15 cellular contexts compared by ENCODE assay signal in genomic region chr6:14720411-14721102, GRCh38.
DNase-seq lines count a peak whose midpoint lies in the region; ATAC-seq and TF ChIP-seq lines count a peak whose summit lies in the region.
"Had no signal": no experiment of that assay in that cellular context is flagged by ENCODE, and none has a peak within 500 bp of the region (broad histone marks: within the 10 kb centered on the region; RNA-seq: fewer than 3 reads in every experiment).

No MANE protein-coding gene starts in this region.

- intact Hi-C loops in left ventricle myocardium inferior (cut with micrococcal nuclease) (no loop called here), cardiac septum (cut with DNase I) (no loop called here), upper lobe of right lung (cut with DNase I) (no loop called here)

- POLR2A ChIA-PET in activated CD4-positive, alpha-beta memory T cell treated with anti-CD3 and anti-CD28 coated beads, Interleukin-2, amount 10 ng/mL, durations not matched to agents 7 days and 5 days (lab: Charles Lee) = interaction anchor here (1.4 kb wide), 1 partner anchor 64 kb away, joined by 3 read pairs; no protein-coding TSS in a partner anchor
- POLR2A ChIA-PET in GM10248 (lab: Yijun Ruan, JAX) = no interaction called here

- H3K9me3 ChIP-seq in left ventricle myocardium inferior (replicated peaks) (no peaks in the 10 kb centered on the region), upper lobe of right lung (no peaks in the 10 kb centered on the region)
- H3K9me3 ChIP-seq: breast epithelium had no signal

- peaks cover 3% of the 10 kb centered on the region for H3K9me3 Mint-ChIP-seq in activated CD4-positive, alpha-beta memory T cell treated with anti-CD3 and anti-CD28 coated beads, Interleukin-2, amount 10 ng/mL, durations not matched to agents 7 days and 5 days
- no peaks in the 10 kb centered on the region for H3K9me3 Mint-ChIP-seq in mesothelial cell of epicardium

- H3K4me1 Mint-ChIP-seq in activated CD4-positive, alpha-beta memory T cell treated with anti-CD3 and anti-CD28 coated beads, Interleukin-2, amount 10 ng/mL, durations not matched to agents 7 days and 5 days = peaks cover 53% of the 10 kb centered on the region
- peaks cover 14% of the 10 kb centered on the region for H3K4me1 Mint-ChIP-seq in mesothelial cell of epicardium

- peak overlapping the region; percentile 35 for H3K27ac ChIP-seq in left ventricle myocardium inferior (replicated peaks)
- peak overlapping the region; percentile 47 for H3K27ac ChIP-seq in upper lobe of right lung
- H3K27ac ChIP-seq: breast epithelium had no signal

- H3K4me1 ChIP-seq in left ventricle myocardium inferior = peaks cover 41% of the 10 kb centered on the region
- H3K4me1 ChIP-seq in upper lobe of right lung = peaks cover 28% of the 10 kb centered on the region
- H3K4me1 ChIP-seq: breast epithelium had no signal

- H3K27me3 ChIP-seq in left ventricle myocardium inferior (ENCODE audit: low read depth) (no peaks in the 10 kb centered on the region), upper lobe of right lung (no peaks in the 10 kb centered on the region)
- H3K27me3 ChIP-seq: breast epithelium had no signal

- H3K36me3 ChIP-seq in left ventricle myocardium inferior (no peaks in the 10 kb centered on the region), upper lobe of right lung (no peaks in the 10 kb centered on the region)
- H3K36me3 ChIP-seq: breast epithelium had no signal

- CTCF ChIA-PET in activated CD4-positive, alpha-beta memory T cell treated with anti-CD3 and anti-CD28 coated beads, Interleukin-2, amount 10 ng/mL, durations not matched to agents 7 days and 5 days (lab: Charles Lee) = interaction anchor here (0.9 kb wide), 1 partner anchor 9 kb away, joined by 3 read pairs; no protein-coding TSS in a partner anchor
- CTCF ChIA-PET in GM10248 (lab: Yijun Ruan, JAX) = interaction anchor here (1.6 to 4.2 kb wide), 2 partner anchors 9 kb away, joined by 3 to 15 read pairs; no protein-coding TSS in a partner anchor

- TF ChIP-seq CTCF in left ventricle myocardium inferior (IDR thresholded peaks at IDR 0.05; ENCODE audit: borderline replicate concordance) (no peak), mesothelial cell of epicardium (IDR thresholded peaks at IDR 0.05; ENCODE audit: unreplicated experiment) (no peak), upper lobe of right lung (IDR thresholded peaks at IDR 0.05) (no peak), GM10248 (IDR thresholded peaks at IDR 0.05; ENCODE audit: control extremely low read depth, extremely low read depth, low read depth, missing control alignments) (no peak)

- DNase-seq in left ventricle myocardium inferior (no peak), cardiac septum (ENCODE audit: low spot score) (no peak), mesothelial cell of epicardium (ENCODE audit: low spot score in 2 of 2, unreplicated experiment in 2 of 2) (no peak), upper lobe of right lung (no peak), GM10248 (ENCODE audit: extremely low spot score) (no peak), middle frontal gyrus (ENCODE audit: extremely low spot score, low spot score) (no peak)
- no peak for DNase-seq in activated CD4-positive, alpha-beta memory T cell treated with anti-CD3 and anti-CD28 coated beads, Interleukin-2, amount 10 ng/mL, durations not matched to agents 7 days and 5 days
- no peak for DNase-seq in stimulated activated naive CD4-positive, alpha-beta T cell treated with Interleukin-2 at 50 U/mL for 16 hours (lab: John Stamatoyannopoulos, UW)
- DNase-seq: activated naive CD4-positive, alpha-beta T cell treated with anti-CD3 and anti-CD28 coated beads for 36 hours; DMS79; glutamatergic neuron; NCI-H446 treated with DMSO at 0.1 percent for 48 hours had no signal

- ATAC-seq in upper lobe of right lung = no peak
- ATAC-seq: Panc1 had no signal

- H3K4me3 ChIP-seq in left ventricle myocardium inferior (no peak overlapping the region), upper lobe of right lung (no peak overlapping the region)
- H3K4me3 ChIP-seq: breast epithelium had no signal

- H3K27ac Mint-ChIP-seq in activated CD4-positive, alpha-beta memory T cell treated with anti-CD3 and anti-CD28 coated beads, Interleukin-2, amount 10 ng/mL, durations not matched to agents 7 days and 5 days = peak overlapping the region; percentile 54
- peak overlapping the region; percentile 13 for H3K27ac Mint-ChIP-seq in mesothelial cell of epicardium
- H3K27ac Mint-ChIP-seq: activated naive CD4-positive, alpha-beta T cell treated with anti-CD3 and anti-CD28 coated beads for 36 hours; T-helper 1 cell treated with Interleukin-12 subunit alpha and Interleukin-12 subunit beta and Interleukin-4 antibody, amounts not matched to agents 30 μg/mL and 1 μg/mL, for 36 hours had no signal

- peaks cover 3% of the 10 kb centered on the region for H3K36me3 Mint-ChIP-seq in activated CD4-positive, alpha-beta memory T cell treated with anti-CD3 and anti-CD28 coated beads, Interleukin-2, amount 10 ng/mL, durations not matched to agents 7 days and 5 days (ENCODE audit: low read depth)
- H3K36me3 Mint-ChIP-seq in mesothelial cell of epicardium = no peaks in the 10 kb centered on the region

- no peaks in the 10 kb centered on the region for H3K27me3 Mint-ChIP-seq in activated CD4-positive, alpha-beta memory T cell treated with anti-CD3 and anti-CD28 coated beads, Interleukin-2, amount 10 ng/mL, durations not matched to agents 7 days and 5 days
- peaks cover 2% of the 10 kb centered on the region for H3K27me3 Mint-ChIP-seq in mesothelial cell of epicardium (ENCODE audit: low read depth)

- H3K4me3 Mint-ChIP-seq in activated CD4-positive, alpha-beta memory T cell treated with anti-CD3 and anti-CD28 coated beads, Interleukin-2, amount 10 ng/mL, durations not matched to agents 7 days and 5 days = no peak overlapping the region
- no peak overlapping the region for H3K4me3 Mint-ChIP-seq in mesothelial cell of epicardium
- H3K4me3 Mint-ChIP-seq: activated naive CD4-positive, alpha-beta T cell treated with anti-CD3 and anti-CD28 coated beads for 36 hours; T-helper 1 cell treated with Interleukin-12 subunit alpha and Interleukin-12 subunit beta and Interleukin-4 antibody, amounts not matched to agents 30 μg/mL and 1 μg/mL, for 36 hours had no signal
